1 cellular context compared by ENCODE assay signal in the genomic region with DNA sequence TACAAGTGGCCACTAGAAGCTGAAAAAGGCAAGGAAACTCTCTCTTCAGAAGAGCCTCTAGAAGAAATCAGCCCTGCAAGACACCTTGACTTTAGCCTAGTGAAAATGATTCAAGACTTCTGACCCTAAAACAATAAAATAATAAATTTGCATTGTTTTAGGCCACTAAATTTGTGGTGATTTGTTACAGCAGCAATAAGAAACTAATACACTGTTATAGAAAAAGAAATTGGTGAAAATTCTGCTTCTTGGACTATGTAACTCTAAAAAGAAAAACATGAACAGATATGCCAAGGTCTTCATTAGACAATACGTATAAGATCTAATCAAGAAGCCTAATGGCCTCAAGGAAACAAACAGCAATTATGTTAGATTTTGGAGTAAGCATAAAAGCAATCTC.
TF ChIP-seq lines count a peak whose summit lies in the region.

No MANE protein-coding gene starts in this region.

TF ChIP-seq in K562, 482 proteins besides CTCF, POLR2A, EP300 and RAD21:
- TF ChIP-seq ZNF12 (CRISPR knock-in tag; IDR thresholded peaks at IDR 0.05), result peak; percentile 75; the same call in 1 of the 2 replicates
- no peak for TF ChIP-seq EZH2 (IDR thresholded peaks at IDR 0.05; ENCODE audit: borderline replicate concordance, low read depth, low read length)
